8 cellular contexts compared by ENCODE assay signal in genomic region chr2:98445167-98445522, GRCh38. TPM values are rescaled to one million over a fixed set of nuclear protein-coding genes. Genes with fewer than 3 reads are reported as not detected.
DNase-seq lines count a peak whose midpoint lies in the region; ATAC-seq and TF ChIP-seq lines count a peak whose summit lies in the region.

No MANE protein-coding gene starts in this region.

- H3K27me3 ChIP-seq in esophagus squamous epithelium, result no peaks in the 10 kb centered on the region

- peak overlapping the region; percentile 92 for H3K4me3 Mint-ChIP-seq in T-helper 2 cell treated with Interferon-gamma antibody and Interleukin-4, amounts not matched to agents 5 μg/mL and 100 μg/mL, for 36 hours

- no peak for TF ChIP-seq POLR2A in esophagus squamous epithelium (IDR thresholded peaks at IDR 0.05)

- peaks cover 40% of the 10 kb centered on the region for H3K4me1 Mint-ChIP-seq in T-helper 2 cell treated with Interferon-gamma antibody and Interleukin-4, amounts not matched to agents 5 μg/mL and 100 μg/mL, for 36 hours (ENCODE audit: low read depth)

- DNase-seq in stimulated activated CD4-positive, alpha-beta T cell treated with anti-CD3 and anti-CD28 coated beads, Interleukin-2, amount 100 ng/mL, for 24 hours, result peak; percentile 43 to 44
- DNase-seq in stimulated activated CD4-positive, alpha-beta T cell treated with anti-CD3 and anti-CD28 coated beads, Interleukin-12 subunit alpha, Interleukin-12 subunit beta, amount 100 ng/mL, for 4 hours, result no peak
- DNase-seq in T-helper 2 cell treated with Interferon-gamma antibody and Interleukin-4, amounts not matched to agents 5 μg/mL and 100 μg/mL, for 36 hours (ENCODE audit: low spot score), result no peak
- no peak for DNase-seq in esophagus squamous epithelium (lab: John Stamatoyannopoulos, UW)
- no peak for DNase-seq in omental fat pad (ENCODE audit: low spot score)
- DNase-seq in AML-193 (lab: John Stamatoyannopoulos, UW), result no peak
- no peak for DNase-seq in dedifferentiated amniotic fluid mesenchymal stem cell (ENCODE audit: extremely low spot score)

- H3K36me3 Mint-ChIP-seq in T-helper 2 cell treated with Interferon-gamma antibody and Interleukin-4, amounts not matched to agents 5 μg/mL and 100 μg/mL, for 36 hours (ENCODE audit: low read depth), result peaks cover 25% of the 10 kb centered on the region

- H3K27ac ChIP-seq in esophagus squamous epithelium, result peak overlapping the region; percentile 63 to 93 (median 82)

- peak; percentile 38 for ATAC-seq in HG02943 (IDR thresholded peaks at IDR 0.05; ENCODE audit: low read depth, unreplicated experiment)
- ATAC-seq in omental fat pad (ENCODE audit: low FRiP score), result peak; percentile 56

- peaks cover 10% of the 10 kb centered on the region for H3K9me3 Mint-ChIP-seq in T-helper 2 cell treated with Interferon-gamma antibody and Interleukin-4, amounts not matched to agents 5 μg/mL and 100 μg/mL, for 36 hours

- intact Hi-C loops in esophagus squamous epithelium (cut with DNase I), result no loop called here

- H3K27me3 Mint-ChIP-seq in T-helper 2 cell treated with Interferon-gamma antibody and Interleukin-4, amounts not matched to agents 5 μg/mL and 100 μg/mL, for 36 hours (ENCODE audit: low read depth), result no peaks in the 10 kb centered on the region

- peaks cover 5 to 40% (median 13%) of the 10 kb centered on the region in 3 donors for H3K4me1 ChIP-seq in esophagus squamous epithelium

- no peaks in the 10 kb centered on the region for H3K9me3 ChIP-seq in esophagus squamous epithelium

- peak overlapping the region; percentile 66 to 96 (median 81) for H3K4me3 ChIP-seq in esophagus squamous epithelium

- H3K27ac Mint-ChIP-seq in T-helper 2 cell treated with Interferon-gamma antibody and Interleukin-4, amounts not matched to agents 5 μg/mL and 100 μg/mL, for 36 hours, result peak overlapping the region; percentile 85

- no peaks in the 10 kb centered on the region for H3K36me3 ChIP-seq in esophagus squamous epithelium

- WGBS in esophagus squamous epithelium, 2 donors, result 0 to 1% methylated on average over 3 to 10 of the region's 33 CpGs

- no peak for TF ChIP-seq CTCF in esophagus squamous epithelium (IDR thresholded peaks at IDR 0.05)
- no peak for TF ChIP-seq CTCF in omental fat pad (IDR thresholded peaks at IDR 0.05)

RNA-seq across cellular contexts. Expression of gene INPP4A, which starts 0.5 kb away (rescaled TPM):
- 10 to 100 TPM in 2 of 4 donors, 1 to 10 TPM in 2; 7.4 to 17.9 (median 9.4) TPM for total RNA-seq in esophagus squamous epithelium
- 10 to 100 TPM; 19.6 to 32.2 (median 28.0) TPM for total RNA-seq in omental fat pad

Comparison
In these comparisons a context has a peak if more than half of its experiments do, and no peak if none do; other contexts are left out.
1. DNase-seq: peak in stimulated activated CD4-positive, alpha-beta T cell treated with anti-CD3 and anti-CD28 coated beads, Interleukin-2, amount 100 ng/mL, for 24 hours (2 of 2); none in stimulated activated CD4-positive, alpha-beta T cell treated with anti-CD3 and anti-CD28 coated beads, Interleukin-12 subunit alpha, Interleukin-12 subunit beta, amount 100 ng/mL, for 4 hours (single experiment), T-helper 2 cell treated with Interferon-gamma antibody and Interleukin-4, amounts not matched to agents 5 μg/mL and 100 μg/mL, for 36 hours (single experiment), esophagus squamous epithelium (single experiment), omental fat pad (single experiment), AML-193 (0 of 2) and dedifferentiated amniotic fluid mesenchymal stem cell (single experiment).